ENCODE assay signal across 8 cellular contexts in genomic region chr13:52158629-52159158, GRCh38. TPM values are rescaled to one million over a fixed set of nuclear protein-coding genes. Genes with fewer than 3 reads are reported as not detected.
DNase-seq lines count a peak whose midpoint lies in the region; ATAC-seq, FAIRE-seq and TF ChIP-seq lines count a peak whose summit lies in the region.

No MANE protein-coding gene starts in this region.

- no peak for TF ChIP-seq CTCF in RWPE1 (conservative IDR thresholded peaks at IDR 0.05; ENCODE audit: low read depth)
- TF ChIP-seq CTCF in endodermal cell (conservative IDR thresholded peaks at IDR 0.05): no peak

- H3K9me3 Mint-ChIP-seq in endodermal cell: peaks cover 5% of the 10 kb centered on the region

- H3K27me3 Mint-ChIP-seq in endodermal cell (ENCODE audit: insufficient read depth): peaks cover 13% of the 10 kb centered on the region

- H3K27ac ChIP-seq in RWPE1 (peak overlapping the region; percentile 77), endodermal cell (ENCODE audit: low read depth, low read length) (peak overlapping the region; percentile 33), mesodermal cell (ENCODE audit: low read depth, low read length, severe bottlenecking) (peak overlapping the region; percentile 45)

- POLR2A ChIA-PET in RWPE1 (lab: Yijun Ruan, JAX; ENCODE audit: low non-redundant PET): no interaction called here

- WGBS in endodermal cell (ENCODE audit: insufficient coverage in 1 of 2, insufficient read length in 1 of 2), 2 experiments: 24 to 46% methylated on average over 6 to 17 of the region's 17 CpGs
- WGBS in mesodermal cell (ENCODE audit: insufficient coverage in 2 of 2), 2 experiments: 9 to 21% methylated on average over 8 to 15 of the region's 17 CpGs

- H3K4me1 ChIP-seq in endodermal cell (ENCODE audit: control insufficient read depth, insufficient read depth, low read length) (peaks cover 3% of the 10 kb centered on the region), mesodermal cell (ENCODE audit: control insufficient read depth, insufficient read depth, low read length, poor library complexity, severe bottlenecking) (peaks cover 24% of the 10 kb centered on the region)

- H3K4me1 Mint-ChIP-seq in endodermal cell: peaks cover 48% of the 10 kb centered on the region

- ATAC-seq in GM18502 (IDR thresholded peaks at IDR 0.05; ENCODE audit: poor library complexity, unreplicated experiment) (peak; percentile 29), HG02571 (IDR thresholded peaks at IDR 0.05; ENCODE audit: unreplicated experiment) (peak; percentile 13), HG03521 (IDR thresholded peaks at IDR 0.05; ENCODE audit: unreplicated experiment) (no peak)

- H3K4me3 ChIP-seq in endodermal cell (ENCODE audit: low read length) (peak overlapping the region; percentile 89), mesodermal cell (ENCODE audit: extremely low read depth, insufficient read depth, low read length, poor library complexity, severe bottlenecking) (peak overlapping the region; percentile 73)

- peak overlapping the region; percentile 85 for H3K27ac Mint-ChIP-seq in endodermal cell

- peak overlapping the region; percentile 54 for H3K9ac ChIP-seq in endodermal cell (ENCODE audit: extremely low read depth, low read length, poor library complexity, severe bottlenecking)

- H3K27me3 ChIP-seq in endodermal cell (ENCODE audit: control insufficient read depth, insufficient read depth, low read length, poor library complexity, severe bottlenecking): no peaks in the 10 kb centered on the region

- CTCF ChIA-PET in RWPE1 (lab: Yijun Ruan, JAX): interaction anchor here (1.3 to 1.5 kb wide), 2 partner anchors 13 to 292 kb away, joined by 3 to 4 read pairs; no protein-coding TSS in a partner anchor

- H3K36me3 Mint-ChIP-seq in endodermal cell (ENCODE audit: low read depth): peaks cover 12% of the 10 kb centered on the region

- DNase-seq in RWPE1 (ENCODE audit: low spot score) (peak; percentile 22), endodermal cell (no peak), urothelium cell line (ENCODE audit: low spot score) (peak; percentile 25), KG1 (lab: John Stamatoyannopoulos, UW) (no peak)

- peak overlapping the region; percentile 84 for H3K4me3 Mint-ChIP-seq in endodermal cell

- no peak for FAIRE-seq in urothelium cell line (lab: Jason Lieb, UNC)

- H3K9me3 ChIP-seq in endodermal cell (ENCODE audit: control insufficient read depth, low read length) (no peaks in the 10 kb centered on the region), mesodermal cell (ENCODE audit: control insufficient read depth, low read length) (no peaks in the 10 kb centered on the region)

- H3K36me3 ChIP-seq in endodermal cell (ENCODE audit: control insufficient read depth, insufficient read depth, low read length) (peaks cover 11% of the 10 kb centered on the region), mesodermal cell (ENCODE audit: control insufficient read depth, insufficient read depth, low read length) (peaks cover 6% of the 10 kb centered on the region)

RNA-seq across cellular contexts. Expression of gene NEK3, which starts 0.7 kb away (rescaled TPM):
- 10 to 100 TPM; 30.7 to 48.8 TPM for total RNA-seq in endodermal cell
- 38.5 TPM for polyA plus RNA-seq in endodermal cell (2013, experiment 1 of 2)
- 38.2 TPM for polyA plus RNA-seq in endodermal cell (2013, experiment 2 of 2)
- polyA plus RNA-seq in mesodermal cell (2013, experiment 1 of 2): 41.7 TPM
- 38.8 TPM for polyA plus RNA-seq in mesodermal cell (2013, experiment 2 of 2)

RNA-seq across cellular contexts. Expression of gene NEK5, which starts 29.8 kb away (rescaled TPM):
- total RNA-seq in endodermal cell: 1 to 10 TPM; 1.4 to 1.8 TPM
- polyA plus RNA-seq in endodermal cell (2013, experiment 1 of 2): 0.50 TPM
- polyA plus RNA-seq in endodermal cell (2013, experiment 2 of 2): 0.54 TPM
- 0.66 TPM for polyA plus RNA-seq in mesodermal cell (2013, experiment 1 of 2)
- polyA plus RNA-seq in mesodermal cell (2013, experiment 2 of 2): 1.2 TPM

Comparison
In these comparisons a context has a peak if more than half of its experiments do, and no peak if none do; other contexts are left out.
1. DNase-seq: peak in RWPE1 (single experiment) and urothelium cell line (single experiment); none in endodermal cell (single experiment) and KG1 (single experiment).
2. Peak in every context shown above with its lines, with median percentiles within 50 percentile points of each other: H3K27ac ChIP-seq.